9 cellular contexts compared by ENCODE assay signal in genomic region chr16:63361032-63361624, GRCh38.
DNase-seq lines count a peak whose midpoint lies in the region; ATAC-seq and TF ChIP-seq lines count a peak whose summit lies in the region.
"Had no signal": no experiment of that assay in that cellular context is flagged by ENCODE, and none has a peak within 500 bp of the region (broad histone marks: within the 10 kb centered on the region; RNA-seq: fewer than 3 reads in every experiment).

No MANE protein-coding gene starts in this region.

- no peaks in the 10 kb centered on the region for H3K36me3 ChIP-seq in Panc1 (ENCODE audit: control insufficient read depth, insufficient read depth, low read length)
- H3K36me3 ChIP-seq in trophoblast cell (ENCODE audit: control insufficient read depth in 1 of 2, insufficient read depth in 2 of 2, low read length in 2 of 2), result no peaks in the 10 kb centered on the region

- no peak overlapping the region for H4K8ac ChIP-seq in trophoblast cell (ENCODE audit: low read depth, low read length)

- no peak overlapping the region for H3K4me2 ChIP-seq in trophoblast cell (ENCODE audit: low read length)

- CTCF ChIA-PET in Panc1 (lab: Charles Lee), result no interaction called here
- CTCF ChIA-PET in CD4-positive, alpha-beta T cell (lab: Charles Lee), result no interaction called here

- no peak overlapping the region for H3K4ac ChIP-seq in trophoblast cell (ENCODE audit: low read depth, low read length)

- intact Hi-C loops in Panc1 (cut with micrococcal nuclease; ENCODE audit: unreplicated experiment), result loop anchor here (10.0 kb wide), 1 partner anchor 694 kb away; no protein-coding TSS in a partner anchor
- intact Hi-C loops in CD4-positive, alpha-beta T cell (cut with DNase I, micrococcal nuclease), result no loop called here

- H3K14ac ChIP-seq in trophoblast cell (ENCODE audit: low read length), result no peak overlapping the region

- peaks cover 4% of the 10 kb centered on the region for H3K9me3 Mint-ChIP-seq in CD4-positive, alpha-beta T cell
- H3K9me3 Mint-ChIP-seq: activated B cell treated with CpG ODN at 0.5 μM for 24 hours had no signal

- no peak overlapping the region for H3K9ac ChIP-seq in trophoblast cell (ENCODE audit: low read length)

- POLR2A ChIA-PET in Panc1 (lab: Charles Lee), result no interaction called here
- POLR2A ChIA-PET in CD4-positive, alpha-beta T cell (lab: Charles Lee), result no interaction called here

- DNase-seq in DMS153 (lab: John Stamatoyannopoulos, UW) (peak; percentile 13), HS-27A (ENCODE audit: low read depth) (peak; percentile 20), Panc1 (ENCODE audit: low read depth, low spot score) (peak; percentile 15), erythroblast (lab: John Stamatoyannopoulos, UW) (peak; percentile 44 to 59), trophoblast cell (peak; percentile 16 to 66), activated gamma-delta T cell treated with Interleukin-2 at 50 U/mL for 16 hours (no peak)
- no peak for DNase-seq in CD4-positive, alpha-beta T cell
- DNase-seq: activated B cell treated with CpG ODN at 0.5 μM for 24 hours had no signal

- H3K79me1 ChIP-seq in trophoblast cell (ENCODE audit: low read length), result no peaks in the 10 kb centered on the region

- H3K4me3 Mint-ChIP-seq in CD4-positive, alpha-beta T cell, result no peak overlapping the region
- H3K4me3 Mint-ChIP-seq: activated B cell treated with CpG ODN at 0.5 μM for 24 hours had no signal

- no peak overlapping the region for H3K18ac ChIP-seq in trophoblast cell (ENCODE audit: low read length)

- H3K4me1 ChIP-seq in Panc1 (ENCODE audit: control insufficient read depth, insufficient read depth, low read length) (no peaks in the 10 kb centered on the region), trophoblast cell (ENCODE audit: control insufficient read depth in 1 of 2, insufficient read depth in 2 of 2, low read length in 2 of 2) (no peaks in the 10 kb centered on the region)

- H2BK12ac ChIP-seq in trophoblast cell (ENCODE audit: low read length), result no peak overlapping the region

- H3K9me3 ChIP-seq in Panc1 (ENCODE audit: control insufficient read depth, insufficient read depth, low read depth, low read length) (no peaks in the 10 kb centered on the region), trophoblast cell (ENCODE audit: insufficient read depth, low read depth, low read length) (no peaks in the 10 kb centered on the region)
- H3K9me3 ChIP-seq in CD4-positive, alpha-beta T cell (ENCODE audit: control insufficient read depth, low read length), result no peaks in the 10 kb centered on the region

- ATAC-seq in GM19468 (IDR thresholded peaks at IDR 0.05; ENCODE audit: extremely low read depth, unreplicated experiment) (peak; percentile 58), Panc1 (no peak)
- no peak for ATAC-seq in CD4-positive, alpha-beta T cell (ENCODE audit: poor library complexity)

- H3K27me3 ChIP-seq in Panc1 (ENCODE audit: control insufficient read depth, insufficient read depth, low read length) (no peaks in the 10 kb centered on the region), trophoblast cell (ENCODE audit: insufficient read depth, low read length) (no peaks in the 10 kb centered on the region)
- no peaks in the 10 kb centered on the region for H3K27me3 ChIP-seq in CD4-positive, alpha-beta T cell (ENCODE audit: control insufficient read depth, insufficient read depth, low read length)

- H3K36me3 Mint-ChIP-seq in CD4-positive, alpha-beta T cell (ENCODE audit: low read depth), result no peaks in the 10 kb centered on the region

- BruUV-seq in Panc1 (replicated peaks; lab: Mats Ljungman, UMichigan), result no TSS peak

- H2AFZ ChIP-seq in trophoblast cell (ENCODE audit: insufficient read depth, low read length, poor library complexity), result no peak overlapping the region

- no peak overlapping the region for H3K23ac ChIP-seq in trophoblast cell (ENCODE audit: low read length)

- no peak overlapping the region for H3K27ac Mint-ChIP-seq in CD4-positive, alpha-beta T cell
- H3K27ac Mint-ChIP-seq: activated B cell treated with CpG ODN at 0.5 μM for 24 hours had no signal

- peak; percentile 62; the same call in 1 of the 2 replicates for TF ChIP-seq CTCF in Panc1 (IDR thresholded peaks at IDR 0.05)
- no peak for TF ChIP-seq CTCF in CD4-positive, alpha-beta T cell (IDR thresholded peaks at IDR 0.05)

- no CpG with 5 or more reads among the region's 1 CpG for WGBS in trophoblast cell (ENCODE audit: extremely low coverage, insufficient coverage, insufficient read length)

- H3K4me1 Mint-ChIP-seq in CD4-positive, alpha-beta T cell (ENCODE audit: low read depth), result no peaks in the 10 kb centered on the region
- H3K4me1 Mint-ChIP-seq: activated B cell treated with CpG ODN at 0.5 μM for 24 hours had no signal

- no peaks in the 10 kb centered on the region for H3K79me2 ChIP-seq in trophoblast cell (ENCODE audit: control insufficient read depth, insufficient read depth, low read length, poor library complexity)

- H3K27me3 Mint-ChIP-seq in CD4-positive, alpha-beta T cell, result no peaks in the 10 kb centered on the region
- H3K27me3 Mint-ChIP-seq: activated B cell treated with CpG ODN at 0.5 μM for 24 hours had no signal

- no peak for TF ChIP-seq POLR2A in erythroblast (IDR thresholded peaks at IDR 0.05; ENCODE audit: low read length)

- H4K91ac ChIP-seq in trophoblast cell (ENCODE audit: low read depth, low read length), result no peak overlapping the region

- no peak overlapping the region for H2AK5ac ChIP-seq in trophoblast cell (ENCODE audit: low read length)

- H2BK5ac ChIP-seq in trophoblast cell (ENCODE audit: low read depth, low read length, poor library complexity), result no peak overlapping the region

- H4K12ac ChIP-seq in trophoblast cell (ENCODE audit: low read depth, low read length), result no peak overlapping the region

- H3K27ac ChIP-seq in Panc1 (ENCODE audit: low read length) (no peak overlapping the region), trophoblast cell (ENCODE audit: low read depth, low read length) (no peak overlapping the region)
- no peak overlapping the region for H3K27ac ChIP-seq in CD4-positive, alpha-beta T cell (ENCODE audit: low read depth, low read length)

- in situ Hi-C loops in Panc1 (cut with HindIII; ENCODE audit: low pct_unique_long_range_greater_than_20kb, low sequenced_read_pairs), result no loop called here

- H3K4me3 ChIP-seq in Panc1 (ENCODE audit: low read depth in 2 of 2, low read length in 2 of 2), result no peak overlapping the region
- no peak overlapping the region for H3K4me3 ChIP-seq in trophoblast cell (ENCODE audit: low read depth, low read length)

- H2BK120ac ChIP-seq in trophoblast cell (ENCODE audit: insufficient read depth, low read length, poor library complexity), result no peak overlapping the region

Comparison
In these comparisons a context has a peak if more than half of its experiments do, and no peak if none do; other contexts are left out.
1. DNase-seq: peak in DMS153 (single experiment), HS-27A (single experiment), Panc1 (single experiment), erythroblast (2 of 2) and trophoblast cell (2 of 2); none in activated gamma-delta T cell treated with Interleukin-2 at 50 U/mL for 16 hours (single experiment) and CD4-positive, alpha-beta T cell (0 of 10).